In genomic region chr10:100968839-100969174, GRCh38 we compare ENCODE assay signal across 7 cellular contexts. TPM values are rescaled to one million over a fixed set of nuclear protein-coding genes. Genes with fewer than 3 reads are reported as not detected.
DNase-seq lines count a peak whose midpoint lies in the region; ATAC-seq and TF ChIP-seq lines count a peak whose summit lies in the region.
"Had no signal": no experiment of that assay in that cellular context is flagged by ENCODE, and none has a peak within 500 bp of the region (broad histone marks: within the 10 kb centered on the region; RNA-seq: fewer than 3 reads in every experiment).

No MANE protein-coding gene starts in this region.

- H3K27me3 ChIP-seq in WERI-Rb-1 (ENCODE audit: insufficient read depth, low read depth, severe bottlenecking) (no peaks in the 10 kb centered on the region), left lung (peaks cover 0 to 15% of the 10 kb centered on the region in 2 donors)

- H3K36me3 ChIP-seq in WERI-Rb-1: peaks cover 9% of the 10 kb centered on the region
- H3K36me3 ChIP-seq in left lung: peaks cover 0 to 18% of the 10 kb centered on the region in 2 donors

- H3K9me3 ChIP-seq in WERI-Rb-1 (ENCODE audit: severe bottlenecking): no peaks in the 10 kb centered on the region
- no peaks in the 10 kb centered on the region for H3K9me3 ChIP-seq in left lung

- ATAC-seq in left lung (peak; percentile 30), GM19455 (IDR thresholded peaks at IDR 0.05; ENCODE audit: unreplicated experiment) (no peak), HG03342 (IDR thresholded peaks at IDR 0.05; ENCODE audit: unreplicated experiment) (no peak)

- DNase-seq in AG09309 (ENCODE audit: low read depth): no peak
- DNase-seq in WERI-Rb-1: no peak
- DNase-seq in left lung: no peak
- DNase-seq in cerebellar nuclear complex (lab: John Stamatoyannopoulos, UW): no peak
- DNase-seq: NCI-H510A treated with DMSO at 0.1 percent for 48 hours had no signal

- TF ChIP-seq CTCF in AG09309 (IDR thresholded peaks at IDR 0.05; ENCODE audit: control insufficient read depth, insufficient read depth, low read depth, low read length, missing control alignments) (no peak), WERI-Rb-1 (IDR thresholded peaks at IDR 0.05; ENCODE audit: low read depth, low read length) (no peak), left lung (IDR thresholded peaks at IDR 0.05) (no peak)

- H3K27ac ChIP-seq in WERI-Rb-1 (peak overlapping the region; percentile 30), left lung (no peak overlapping the region)

- peaks cover 5 to 15% of the 10 kb centered on the region in 2 donors for H3K4me1 ChIP-seq in left lung

- intact Hi-C loops in left lung (cut with DNase I): no loop called here

- H3K4me3 ChIP-seq in AG09309 (ENCODE audit: control insufficient read depth, low read depth, low read length): peak overlapping the region; percentile 45
- peak overlapping the region; percentile 81 for H3K4me3 ChIP-seq in WERI-Rb-1 (ENCODE audit: low read depth, low read length)
- peak overlapping the region; percentile 54 to 61 for H3K4me3 ChIP-seq in left lung

RNA-seq across cellular contexts. Expression of gene SEMA4G, which starts 0.5 kb away (rescaled TPM):
- total RNA-seq in left lung: 10 to 100 TPM in 1 of 2 donors, 1 to 10 TPM in 1; 2.7 to 18.9 TPM

RNA-seq across cellular contexts. Expression of gene MRPL43, which starts 18.5 kb away (rescaled TPM):
- total RNA-seq in left lung: 10 to 100 TPM; 55.0 to 67.9 TPM

RNA-seq across cellular contexts. Expression of gene TWNK, which starts 18.5 kb away (rescaled TPM):
- 1 to 10 TPM; 3.4 to 6.6 TPM for total RNA-seq in left lung

RNA-seq across cellular contexts. Expression of gene LZTS2, which starts 30.8 kb away (rescaled TPM):
- total RNA-seq in left lung: 10 to 100 TPM; 47.6 to 48.6 TPM

RNA-seq across cellular contexts. Expression of gene SLF2, which starts 56.0 kb away (rescaled TPM):
- 10 to 100 TPM; 26.4 to 35.6 TPM for total RNA-seq in left lung
